Comparison of ENCODE assay signal across 16 cellular contexts in genomic region chrX:11422529-11422857, GRCh38.
DNase-seq lines count a peak whose midpoint lies in the region; ATAC-seq, FAIRE-seq and TF ChIP-seq lines count a peak whose summit lies in the region.
"Had no signal": no experiment of that assay in that cellular context is flagged by ENCODE, and none has a peak within 500 bp of the region (broad histone marks: within the 10 kb centered on the region; RNA-seq: fewer than 3 reads in every experiment).

No MANE protein-coding gene starts in this region.

- H3K9me3 ChIP-seq in body of pancreas (no peaks in the 10 kb centered on the region), muscle layer of colon (ENCODE audit: low read length) (no peaks in the 10 kb centered on the region), transverse colon (no peaks in the 10 kb centered on the region), kidney (ENCODE audit: control insufficient read depth in 1 of 2, low read length in 2 of 2) (no peaks in the 10 kb centered on the region)
- H3K9me3 ChIP-seq: BE2C, HAP-1 had no signal

- no peaks in the 10 kb centered on the region for H3K36me3 ChIP-seq in body of pancreas (replicated peaks in 1 of 2; ENCODE audit: insufficient read depth in 1 of 2, low read depth in 2 of 2)
- no peaks in the 10 kb centered on the region for H3K36me3 ChIP-seq in muscle layer of colon (ENCODE audit: insufficient read depth, low read length)
- no peaks in the 10 kb centered on the region for H3K36me3 ChIP-seq in transverse colon
- no peaks in the 10 kb centered on the region for H3K36me3 ChIP-seq in kidney (ENCODE audit: control insufficient read depth in 1 of 2, insufficient read depth in 2 of 2, low read length in 2 of 2)
- H3K36me3 ChIP-seq: BE2C, HAP-1 had no signal

- H3K4me1 ChIP-seq in body of pancreas, result no peaks in the 10 kb centered on the region
- H3K4me1 ChIP-seq in muscle layer of colon (ENCODE audit: insufficient read depth, low read length), result peaks cover 12% of the 10 kb centered on the region
- H3K4me1 ChIP-seq in transverse colon, result no peaks in the 10 kb centered on the region
- peaks cover 0 to 2% of the 10 kb centered on the region in 2 donors for H3K4me1 ChIP-seq in kidney (ENCODE audit: control insufficient read depth in 1 of 2, insufficient read depth in 1 of 2, low read depth in 1 of 2, low read length in 2 of 2)
- H3K4me1 ChIP-seq: BE2C, HAP-1 had no signal

- H3K27me3 ChIP-seq in body of pancreas (no peaks in the 10 kb centered on the region), muscle layer of colon (ENCODE audit: control insufficient read depth in 1 of 2, insufficient read depth in 2 of 2, low read length in 2 of 2) (no peaks in the 10 kb centered on the region), transverse colon (no peaks in the 10 kb centered on the region)
- H3K27me3 ChIP-seq: BE2C had no signal

- TF ChIP-seq CTCF in LNCaP clone FGC (IDR thresholded peaks at IDR 0.05; ENCODE audit: control insufficient read depth, extremely low read depth, insufficient read depth) (no peak), body of pancreas (IDR thresholded peaks at IDR 0.05) (no peak), transverse colon (IDR thresholded peaks at IDR 0.05) (no peak), kidney (IDR thresholded peaks at IDR 0.05; ENCODE audit: borderline replicate concordance, extremely low read depth, insufficient read depth) (no peak)

- no peak for FAIRE-seq in kidney (lab: Jason Lieb, UNC)

- in situ Hi-C loops in transverse colon (cut with MboI; ENCODE audit: low pct_ligation_motif_present in 1 of 4, low pct_unique_long_range_greater_than_20kb in 1 of 4, low sequenced_read_pairs in 3 of 4), result no loop called here

- no peak overlapping the region for H3K4me3 ChIP-seq in LNCaP clone FGC (ENCODE audit: low read depth, low read length)
- no peak overlapping the region for H3K4me3 ChIP-seq in body of pancreas
- no peak overlapping the region for H3K4me3 ChIP-seq in muscle layer of colon (ENCODE audit: low read depth in 1 of 2, low read length in 2 of 2)
- H3K4me3 ChIP-seq in transverse colon, result no peak overlapping the region
- no peak overlapping the region for H3K4me3 ChIP-seq in kidney (ENCODE audit: low read length in 2 of 2)
- H3K4me3 ChIP-seq: HAP-1 had no signal

- TF ChIP-seq POLR2A in body of pancreas (IDR thresholded peaks at IDR 0.05) (no peak), transverse colon (IDR thresholded peaks at IDR 0.05) (no peak)

- intact Hi-C loops in body of pancreas (cut with DNase I), result no loop called here
- intact Hi-C loops in transverse colon (cut with DNase I; ENCODE audit: low total_unique reads), result no loop called here
- intact Hi-C loops in kidney (cut with DNase I), result no loop called here

- ATAC-seq in body of pancreas, result peak; percentile 30
- no peak for ATAC-seq in HG02678 (IDR thresholded peaks at IDR 0.05; ENCODE audit: unreplicated experiment)
- ATAC-seq: SK-N-SH treated with all-trans-retinoic acid at 6 μM for 48 hours had no signal

- H3K9ac ChIP-seq in muscle layer of colon (ENCODE audit: low read length), result no peak overlapping the region
- H3K9ac ChIP-seq in kidney (ENCODE audit: low read length in 2 of 2), result no peak overlapping the region

- H3K27ac ChIP-seq in body of pancreas, result no peak overlapping the region
- peak overlapping the region; percentile 64 for H3K27ac ChIP-seq in muscle layer of colon (ENCODE audit: low read depth, low read length)
- H3K27ac ChIP-seq in transverse colon, result peak overlapping the region; percentile 27 to 84 (median 57)
- no peak overlapping the region for H3K27ac ChIP-seq in kidney (ENCODE audit: low read depth in 2 of 2, low read length in 2 of 2)

- TF ChIP-seq EP300 in transverse colon (IDR thresholded peaks at IDR 0.05; ENCODE audit: low read depth), result no peak

- DNase-seq in LNCaP clone FGC (ENCODE audit: low read depth) (peak; percentile 58), body of pancreas (no peak), transverse colon (no peak), kidney (no peak)
- DNase-seq in stimulated activated CD4-positive, alpha-beta T cell treated with anti-CD3 and anti-CD28 coated beads, Interleukin-4, amount 100 ng/mL, for 24 hours, result no peak
- DNase-seq: BE2C; Calu3; CD4-positive, alpha-beta memory T cell; NCI-H1092; NCI-H2227 treated with DMSO at 0.1 percent for 48 hours; NCI-H524; SHP77 treated with DMSO at 0.1 percent for 48 hours had no signal

Comparison
In these comparisons a context has a peak if more than half of its experiments do, and no peak if none do; other contexts are left out.
1. H3K27ac ChIP-seq: peak in muscle layer of colon (single experiment) and transverse colon (4 of 4); none in body of pancreas (0 of 4) and kidney (0 of 2).